In genomic region chr19:14058182-14059092, GRCh38 we compare ENCODE assay signal across 6 cellular contexts. TPM values are rescaled to one million over a fixed set of nuclear protein-coding genes. Genes with fewer than 3 reads are reported as not detected.
A peak's percentile ranks its signal among the peaks of the same experiment; 100 is the strongest.
DNase-seq lines count a peak whose midpoint lies in the region; ATAC-seq and TF ChIP-seq lines count a peak whose summit lies in the region.

No MANE protein-coding gene starts in this region.

- H3K4me1 ChIP-seq in ectodermal cell (ENCODE audit: control insufficient read depth, insufficient read depth, low read length) (peaks cover 4% of the 10 kb centered on the region), smooth muscle cell (ENCODE audit: low read depth) (no peaks in the 10 kb centered on the region)

- H3K4me3 Mint-ChIP-seq in activated T-cell treated with anti-CD3 and anti-CD28 coated beads, Interleukin-2, amount 50 U/mL, for 4 hours: peak overlapping the region; percentile 71

- H3K9ac ChIP-seq in smooth muscle cell (ENCODE audit: low read depth): no peak overlapping the region

- no peak overlapping the region for H2AFZ ChIP-seq in smooth muscle cell (ENCODE audit: low read depth)

- DNase-seq in activated T-cell treated with anti-CD3 and anti-CD28 coated beads, Interleukin-2, amount 50 U/mL, for 4 hours: no peak
- DNase-seq in activated T-cell treated with anti-CD3 and anti-CD28 coated beads, Interleukin-2, amount 50 U/mL, for 1 hour: no peak
- DNase-seq in smooth muscle cell (lab: John Stamatoyannopoulos, UW; ENCODE audit: unreplicated experiment) (no peak), NCI-H2196 (lab: John Stamatoyannopoulos, UW; ENCODE audit: unreplicated experiment) (no peak)

- H3K9me3 ChIP-seq in ectodermal cell (ENCODE audit: control insufficient read depth, low read length) (no peaks in the 10 kb centered on the region), smooth muscle cell (replicated peaks; ENCODE audit: low read depth) (no peaks in the 10 kb centered on the region)

- H3F3A ChIP-seq in smooth muscle cell (ENCODE audit: low read depth): no peaks in the 10 kb centered on the region

- H3K27me3 ChIP-seq in ectodermal cell (ENCODE audit: control insufficient read depth, insufficient read depth, low read length, poor library complexity, severe bottlenecking): peaks cover 34% of the 10 kb centered on the region
- H3K27me3 ChIP-seq in smooth muscle cell (ENCODE audit: low read depth): peaks cover 9% of the 10 kb centered on the region

- H3K79me2 ChIP-seq in smooth muscle cell (ENCODE audit: low read depth): no peaks in the 10 kb centered on the region

- H3K4me1 Mint-ChIP-seq in activated T-cell treated with anti-CD3 and anti-CD28 coated beads, Interleukin-2, amount 50 U/mL, for 4 hours (ENCODE audit: low read depth): peaks cover 13% of the 10 kb centered on the region

- no peaks in the 10 kb centered on the region for H3K36me3 Mint-ChIP-seq in activated T-cell treated with anti-CD3 and anti-CD28 coated beads, Interleukin-2, amount 50 U/mL, for 4 hours (ENCODE audit: insufficient read depth)

- no peaks in the 10 kb centered on the region for H3K9me3 Mint-ChIP-seq in activated T-cell treated with anti-CD3 and anti-CD28 coated beads, Interleukin-2, amount 50 U/mL, for 4 hours

- H4K20me1 ChIP-seq in smooth muscle cell (ENCODE audit: low read depth): no peaks in the 10 kb centered on the region

- TF ChIP-seq CTCF in smooth muscle cell (IDR thresholded peaks at IDR 0.05; ENCODE audit: borderline replicate concordance, insufficient read depth, poor library complexity, severe bottlenecking): no peak

- H3K4me2 ChIP-seq in smooth muscle cell: peak overlapping the region; percentile 85

- H3K27me3 Mint-ChIP-seq in activated T-cell treated with anti-CD3 and anti-CD28 coated beads, Interleukin-2, amount 50 U/mL, for 4 hours (ENCODE audit: low read depth): peaks cover 28% of the 10 kb centered on the region

- peak in 1 of 2 donors; percentile 67 for ATAC-seq in activated T-cell treated with anti-CD3 and anti-CD28 coated beads, Interleukin-2, amount 50 U/mL, for 4 hours
- no peak for ATAC-seq in HG03354 (IDR thresholded peaks at IDR 0.05; ENCODE audit: poor library complexity, severe bottlenecking, unreplicated experiment)

- H3K36me3 ChIP-seq in ectodermal cell (ENCODE audit: control insufficient read depth, insufficient read depth, low read length) (no peaks in the 10 kb centered on the region), smooth muscle cell (ENCODE audit: low read depth) (no peaks in the 10 kb centered on the region)

- peak overlapping the region; percentile 35 for H3K4me3 ChIP-seq in ectodermal cell (ENCODE audit: insufficient read depth, low read depth, low read length)
- H3K4me3 ChIP-seq in smooth muscle cell: peak overlapping the region; percentile 47

- no peak overlapping the region for H3K27ac ChIP-seq in ectodermal cell (ENCODE audit: insufficient read depth, low read depth, low read length, poor library complexity, severe bottlenecking)
- H3K27ac ChIP-seq in smooth muscle cell (ENCODE audit: low read depth): no peak overlapping the region

- 49% methylated on average over 17 of the region's 17 CpGs for WGBS in ectodermal cell, 2 experiments
- 50% methylated on average over 12 of the region's 17 CpGs for WGBS in smooth muscle cell (ENCODE audit: low lambda C conversion rate)

RNA-seq across cellular contexts. Expression of gene PALM3, which starts 3.4 kb away (rescaled TPM):
- total RNA-seq in activated T-cell treated with anti-CD3 and anti-CD28 coated beads, Interleukin-2, amount 50 U/mL, for 4 hours: not detected
- polyA plus RNA-seq in ectodermal cell (2013, experiment 1 of 4): 16.5 TPM
- polyA plus RNA-seq in ectodermal cell (2013, experiment 2 of 4): 13.4 TPM
- 8.9 TPM for polyA plus RNA-seq in ectodermal cell (2013, experiment 3 of 4)
- polyA plus RNA-seq in ectodermal cell (2013, experiment 4 of 4): 11.1 TPM
- 1.6 TPM in 1 of 2 replicates, not detected in the other for total RNA-seq in smooth muscle cell
- 0.55 and 1.4 TPM in 2 replicates for polyA plus RNA-seq in smooth muscle cell

RNA-seq across cellular contexts. Expression of gene MISP3, which starts 14.1 kb away (rescaled TPM):
- under 1 TPM; 0.24 to 0.48 (median 0.43) TPM for total RNA-seq in activated T-cell treated with anti-CD3 and anti-CD28 coated beads, Interleukin-2, amount 50 U/mL, for 4 hours
- polyA plus RNA-seq in ectodermal cell (2013, experiment 1 of 4): 1.4 TPM
- polyA plus RNA-seq in ectodermal cell (2013, experiment 2 of 4): 0.96 TPM
- polyA plus RNA-seq in ectodermal cell (2013, experiment 3 of 4): 2.5 TPM
- 2.4 TPM for polyA plus RNA-seq in ectodermal cell (2013, experiment 4 of 4)
- 2.4 TPM in 1 of 2 replicates, not detected in the other for total RNA-seq in smooth muscle cell
- 0.61 and 2.0 TPM in 2 replicates for polyA plus RNA-seq in smooth muscle cell

RNA-seq across cellular contexts. Expression of gene IL27RA, which starts 26.9 kb away (rescaled TPM):
- 100 to 1,000 TPM in 1 of 3 donors, 10 to 100 TPM in 2; 91.2 to 102 (median 94.0) TPM for total RNA-seq in activated T-cell treated with anti-CD3 and anti-CD28 coated beads, Interleukin-2, amount 50 U/mL, for 4 hours
- polyA plus RNA-seq in ectodermal cell (2013, experiment 1 of 4): 3.5 TPM
- polyA plus RNA-seq in ectodermal cell (2013, experiment 2 of 4): 3.1 TPM
- 2.8 TPM for polyA plus RNA-seq in ectodermal cell (2013, experiment 3 of 4)
- polyA plus RNA-seq in ectodermal cell (2013, experiment 4 of 4): 3.1 TPM
- 1.4 and 3.1 TPM in 2 replicates for total RNA-seq in smooth muscle cell
- 3.8 and 7.1 TPM in 2 replicates for polyA plus RNA-seq in smooth muscle cell

RNA-seq across cellular contexts. Expression of gene C19orf67, which starts 27.1 kb away (rescaled TPM):
- total RNA-seq in activated T-cell treated with anti-CD3 and anti-CD28 coated beads, Interleukin-2, amount 50 U/mL, for 4 hours: under 1 TPM in 1 of 3 donors, not detected in 2; 0.48 TPM
- polyA plus RNA-seq in ectodermal cell (2013, experiment 1 of 4): not detected
- polyA plus RNA-seq in ectodermal cell (2013, experiment 2 of 4): not detected
- not detected for polyA plus RNA-seq in ectodermal cell (2013, experiment 3 of 4)
- polyA plus RNA-seq in ectodermal cell (2013, experiment 4 of 4): not detected
- total RNA-seq in smooth muscle cell: not detected in 2 replicates
- 0.17 and 0.49 TPM in 2 replicates for polyA plus RNA-seq in smooth muscle cell

RNA-seq across cellular contexts. Expression of gene RLN3, which starts 30.5 kb away (rescaled TPM):
- total RNA-seq in activated T-cell treated with anti-CD3 and anti-CD28 coated beads, Interleukin-2, amount 50 U/mL, for 4 hours: not detected
- polyA plus RNA-seq in ectodermal cell (2013, experiment 1 of 4): not detected
- polyA plus RNA-seq in ectodermal cell (2013, experiment 2 of 4): not detected
- not detected for polyA plus RNA-seq in ectodermal cell (2013, experiment 3 of 4)
- not detected for polyA plus RNA-seq in ectodermal cell (2013, experiment 4 of 4)
- not detected in 2 replicates for total RNA-seq in smooth muscle cell
- polyA plus RNA-seq in smooth muscle cell: not detected in 2 replicates

Comparison
In these comparisons a context has a peak if more than half of its experiments do, and no peak if none do; other contexts are left out.
1. RNA of gene IL27RA, which starts 26.9 kb away (total RNA-seq): 91.2 to 102 TPM in activated T-cell treated with anti-CD3 and anti-CD28 coated beads, Interleukin-2, amount 50 U/mL, for 4 hours; 1.4 to 3.1 TPM in smooth muscle cell; every median in the first group is over 10 times any median in the second.